In genomic region chr11:68146704-68147474, GRCh38 we compare ENCODE assay signal across 1 cellular context.
TF ChIP-seq lines count a peak whose summit lies in the region.

No MANE protein-coding gene starts in this region.

TF ChIP-seq in HepG2, 621 proteins besides CTCF, POLR2A, EP300 and RAD21 (continued from another document and continues in another):
- TF ChIP-seq THYN1 (CRISPR knock-in tag; IDR thresholded peaks at IDR 0.05; ENCODE audit: borderline replicate concordance, low read depth), result no peak
- TF ChIP-seq ZNF660 (CRISPR knock-in tag; IDR thresholded peaks at IDR 0.05; ENCODE audit: borderline replicate concordance, low read depth), result no peak
- peak; percentile 90 for TF ChIP-seq SP5 (CRISPR knock-in tag; IDR thresholded peaks at IDR 0.05; ENCODE audit: borderline replicate concordance, low read depth)
- peak; percentile 99 for TF ChIP-seq TGIF2 (CRISPR knock-in tag; IDR thresholded peaks at IDR 0.05)
- TF ChIP-seq ATRX (CRISPR knock-in tag; IDR thresholded peaks at IDR 0.05; ENCODE audit: borderline replicate concordance), result no peak
- TF ChIP-seq, protein P1, sequence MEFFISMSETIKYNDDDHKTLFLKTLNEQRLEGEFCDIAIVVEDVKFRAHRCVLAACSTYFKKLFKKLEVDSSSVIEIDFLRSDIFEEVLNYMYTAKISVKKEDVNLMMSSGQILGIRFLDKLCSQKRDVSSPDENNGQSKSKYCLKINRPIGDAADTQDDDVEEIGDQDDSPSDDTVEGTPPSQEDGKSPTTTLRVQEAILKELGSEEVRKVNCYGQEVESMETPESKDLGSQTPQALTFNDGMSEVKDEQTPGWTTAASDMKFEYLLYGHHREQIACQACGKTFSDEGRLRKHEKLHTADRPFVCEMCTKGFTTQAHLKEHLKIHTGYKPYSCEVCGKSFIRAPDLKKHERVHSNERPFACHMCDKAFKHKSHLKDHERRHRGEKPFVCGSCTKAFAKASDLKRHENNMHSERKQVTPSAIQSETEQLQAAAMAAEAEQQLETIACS (CRISPR knock-in tag; IDR thresholded peaks at IDR 0.05), result no peak
- TF ChIP-seq FLYWCH1 (CRISPR knock-in tag; IDR thresholded peaks at IDR 0.05), result peak; percentile 93; the same call in 1 of the 2 replicates
- TF ChIP-seq ZBTB7B (CRISPR knock-in tag; IDR thresholded peaks at IDR 0.05), result peak; percentile 96
- TF ChIP-seq ZFP36 (IDR thresholded peaks at IDR 0.05; ENCODE audit: borderline replicate concordance, low read depth, low read length, partially characterized antibody), result no peak
- TF ChIP-seq ZNF567 (CRISPR knock-in tag; IDR thresholded peaks at IDR 0.05; ENCODE audit: borderline replicate concordance), result 0 out of 2 replicates have a peak, but pooled peaks have one; percentile 91
- no peak for TF ChIP-seq YY1 (IDR thresholded peaks at IDR 0.05; ENCODE audit: insufficient read depth, insufficient replicate concordance, low read depth, low read length)
- peak; percentile 93 for TF ChIP-seq ZNF761 (CRISPR knock-in tag; conservative IDR thresholded peaks at IDR 0.05)
- TF ChIP-seq SNAI1 (CRISPR knock-in tag; IDR thresholded peaks at IDR 0.05; ENCODE audit: borderline replicate concordance), result peak; percentile 69; the same call in 1 of the 2 replicates
- peak in 1 of 2 experiments; percentile 68; a peak in 1 of 4 replicates for TF ChIP-seq REST (IDR thresholded peaks at IDR 0.05; ENCODE audit: borderline replicate concordance in 1 of 2, low read depth in 1 of 2, low read length in 2 of 2)
- peak; percentile 71 for TF ChIP-seq GATAD1 (CRISPR knock-in tag; IDR thresholded peaks at IDR 0.05)
- TF ChIP-seq NFATC3 (CRISPR knock-in tag; IDR thresholded peaks at IDR 0.05), result peak; percentile 89
- TF ChIP-seq LCORL (IDR thresholded peaks at IDR 0.05), result no peak
- TF ChIP-seq LCORL (CRISPR knock-in tag; IDR thresholded peaks at IDR 0.05), result peak; percentile 93
- TF ChIP-seq EED (CRISPR knock-in tag; IDR thresholded peaks at IDR 0.05), result peak; percentile 67; the same call in 1 of the 2 replicates
- peak; percentile 77 for TF ChIP-seq ZNF264 (CRISPR knock-in tag; IDR thresholded peaks at IDR 0.05)
- peak; percentile 97 for TF ChIP-seq RXRA (CRISPR knock-in tag; IDR thresholded peaks at IDR 0.05)
- TF ChIP-seq ZNF292 (CRISPR knock-in tag; IDR thresholded peaks at IDR 0.05; ENCODE audit: borderline replicate concordance, low read depth), result peak; percentile 99
- peak; percentile 83 for TF ChIP-seq NR2F6 (IDR thresholded peaks at IDR 0.05)
- peak; percentile 91 for TF ChIP-seq NR2F6 (CRISPR knock-in tag; IDR thresholded peaks at IDR 0.05)
- peak; percentile 73; the same call in 1 of the 2 replicates for TF ChIP-seq DNMT3B (CRISPR knock-in tag; conservative IDR thresholded peaks at IDR 0.05)
- TF ChIP-seq ZNF558 (CRISPR knock-in tag; IDR thresholded peaks at IDR 0.05; ENCODE audit: borderline replicate concordance), result peak; percentile 96
- no peak for TF ChIP-seq ZSCAN20 (CRISPR knock-in tag; IDR thresholded peaks at IDR 0.05; ENCODE audit: borderline replicate concordance)
- peak; percentile 44; the same call in 1 of the 2 replicates for TF ChIP-seq SALL2 (CRISPR knock-in tag; IDR thresholded peaks at IDR 0.05)
- peak; percentile 92 for TF ChIP-seq REPIN1 (CRISPR knock-in tag; IDR thresholded peaks at IDR 0.05; ENCODE audit: borderline replicate concordance, low read depth)
- peak; percentile 95 for TF ChIP-seq TBX2 (CRISPR knock-in tag; IDR thresholded peaks at IDR 0.05; ENCODE audit: borderline replicate concordance)
- no peak for TF ChIP-seq SMARCC2 (IDR thresholded peaks at IDR 0.05)
- peak; percentile 93; the same call in 1 of the 2 replicates for TF ChIP-seq MYC (CRISPR knock-in tag; IDR thresholded peaks at IDR 0.05; ENCODE audit: borderline replicate concordance)
- peak; percentile 54 for TF ChIP-seq ZNF883 (CRISPR knock-in tag; IDR thresholded peaks at IDR 0.05; ENCODE audit: not compliant biosample characterization)
- TF ChIP-seq MED1 (CRISPR knock-in tag; IDR thresholded peaks at IDR 0.05), result peak; percentile 97
- peak; percentile 23; the same call in 1 of the 2 replicates for TF ChIP-seq ZNF766 (CRISPR knock-in tag; IDR thresholded peaks at IDR 0.05; ENCODE audit: borderline replicate concordance)
- TF ChIP-seq SIX4 (CRISPR knock-in tag; IDR thresholded peaks at IDR 0.05), result peak; percentile 70; the same call in 1 of the 2 replicates
- 0 out of 2 replicates have a peak, but pooled peaks have one; percentile 55 for TF ChIP-seq ZHX2 (IDR thresholded peaks at IDR 0.05; ENCODE audit: low read depth)
- TF ChIP-seq ZHX2 (CRISPR knock-in tag; IDR thresholded peaks at IDR 0.05; ENCODE audit: borderline replicate concordance), result no peak
- TF ChIP-seq RBM22 (optimal IDR thresholded peaks at IDR 0.05; ENCODE audit: low read length), result peak; percentile 47
- peak; percentile 94 for TF ChIP-seq FOXP4 (CRISPR knock-in tag; IDR thresholded peaks at IDR 0.05)
- peak; percentile 77; the same call in 1 of the 2 replicates for TF ChIP-seq ZNF329 (CRISPR knock-in tag; IDR thresholded peaks at IDR 0.05; ENCODE audit: low read depth)
- peak; percentile 56; the same call in 1 of the 2 replicates for TF ChIP-seq ZNF557 (CRISPR knock-in tag; IDR thresholded peaks at IDR 0.05)
- TF ChIP-seq, protein P2, sequence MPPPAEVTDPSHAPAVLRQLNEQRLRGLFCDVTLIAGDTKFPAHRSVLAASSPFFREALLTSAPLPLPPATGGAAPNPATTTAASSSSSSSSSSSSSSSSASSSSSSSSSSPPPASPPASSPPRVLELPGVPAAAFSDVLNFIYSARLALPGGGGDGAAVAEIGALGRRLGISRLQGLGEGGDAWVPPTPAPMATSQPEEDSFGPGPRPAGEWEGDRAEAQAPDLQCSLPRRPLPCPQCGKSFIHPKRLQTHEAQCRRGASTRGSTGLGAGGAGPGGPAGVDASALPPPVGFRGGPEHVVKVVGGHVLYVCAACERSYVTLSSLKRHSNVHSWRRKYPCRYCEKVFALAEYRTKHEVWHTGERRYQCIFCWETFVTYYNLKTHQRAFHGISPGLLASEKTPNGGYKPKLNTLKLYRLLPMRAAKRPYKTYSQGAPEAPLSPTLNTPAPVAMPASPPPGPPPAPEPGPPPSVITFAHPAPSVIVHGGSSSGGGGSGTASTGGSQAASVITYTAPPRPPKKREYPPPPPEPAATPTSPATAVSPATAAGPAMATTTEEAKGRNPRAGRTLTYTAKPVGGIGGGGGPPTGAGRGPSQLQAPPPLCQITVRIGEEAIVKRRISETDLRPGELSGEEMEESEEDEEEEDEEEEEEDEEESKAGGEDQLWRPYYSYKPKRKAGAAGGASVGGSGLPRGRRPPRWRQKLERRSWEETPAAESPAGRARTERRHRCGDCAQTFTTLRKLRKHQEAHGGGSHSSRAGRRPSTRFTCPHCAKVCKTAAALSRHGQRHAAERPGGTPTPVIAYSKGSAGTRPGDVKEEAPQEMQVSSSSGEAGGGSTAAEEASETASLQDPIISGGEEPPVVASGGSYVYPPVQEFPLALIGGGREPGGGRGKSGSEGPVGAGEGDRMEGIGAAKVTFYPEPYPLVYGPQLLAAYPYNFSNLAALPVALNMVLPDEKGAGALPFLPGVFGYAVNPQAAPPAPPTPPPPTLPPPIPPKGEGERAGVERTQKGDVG (CRISPR knock-in tag; IDR thresholded peaks at IDR 0.05; ENCODE audit: borderline replicate concordance), result peak; percentile 88; the same call in 1 of the 2 replicates
- TF ChIP-seq HDAC1 (CRISPR knock-in tag; IDR thresholded peaks at IDR 0.05), result peak; percentile 92
- no peak for TF ChIP-seq NR2F1 (CRISPR knock-in tag; IDR thresholded peaks at IDR 0.05)
- no peak for TF ChIP-seq ARHGAP35 (CRISPR knock-in tag; IDR thresholded peaks at IDR 0.05; ENCODE audit: borderline replicate concordance)
- peak; percentile 94; the same call in 1 of the 2 replicates for TF ChIP-seq ZNF788 (CRISPR knock-in tag; IDR thresholded peaks at IDR 0.05; ENCODE audit: borderline replicate concordance)
- TF ChIP-seq ZNF564 (CRISPR knock-in tag; IDR thresholded peaks at IDR 0.05), result peak; percentile 83
- no peak for TF ChIP-seq ETS1 (CRISPR knock-in tag; IDR thresholded peaks at IDR 0.05)
- TF ChIP-seq ZNF792 (CRISPR knock-in tag; IDR thresholded peaks at IDR 0.05), result peak; percentile 73; the same call in 1 of the 2 replicates
- TF ChIP-seq KDM3A (CRISPR knock-in tag; IDR thresholded peaks at IDR 0.05; ENCODE audit: low read depth), result peak; percentile 88
